ENCODE assay signal across 1 cellular context in genomic region chr19:40590464-40591265, GRCh38.
TF ChIP-seq lines count a peak whose summit lies in the region.

No MANE protein-coding gene starts in this region.

TF ChIP-seq in HEK293, 187 proteins besides CTCF, POLR2A, EP300 and RAD21 (continued from another document):
- TF ChIP-seq ZNF677 (tag by site-specific recombination; IDR thresholded peaks at IDR 0.05) = no peak
- no peak for TF ChIP-seq HOXC10 (CRISPR knock-in tag; IDR thresholded peaks at IDR 0.05)
- no peak for TF ChIP-seq ZNF214 (tag by site-specific recombination; IDR thresholded peaks at IDR 0.05; ENCODE audit: borderline replicate concordance)
- no peak for TF ChIP-seq ZNF660 (tag by site-specific recombination; IDR thresholded peaks at IDR 0.05)
